Comparison of ENCODE assay signal across 24 cellular contexts in the genomic region with DNA sequence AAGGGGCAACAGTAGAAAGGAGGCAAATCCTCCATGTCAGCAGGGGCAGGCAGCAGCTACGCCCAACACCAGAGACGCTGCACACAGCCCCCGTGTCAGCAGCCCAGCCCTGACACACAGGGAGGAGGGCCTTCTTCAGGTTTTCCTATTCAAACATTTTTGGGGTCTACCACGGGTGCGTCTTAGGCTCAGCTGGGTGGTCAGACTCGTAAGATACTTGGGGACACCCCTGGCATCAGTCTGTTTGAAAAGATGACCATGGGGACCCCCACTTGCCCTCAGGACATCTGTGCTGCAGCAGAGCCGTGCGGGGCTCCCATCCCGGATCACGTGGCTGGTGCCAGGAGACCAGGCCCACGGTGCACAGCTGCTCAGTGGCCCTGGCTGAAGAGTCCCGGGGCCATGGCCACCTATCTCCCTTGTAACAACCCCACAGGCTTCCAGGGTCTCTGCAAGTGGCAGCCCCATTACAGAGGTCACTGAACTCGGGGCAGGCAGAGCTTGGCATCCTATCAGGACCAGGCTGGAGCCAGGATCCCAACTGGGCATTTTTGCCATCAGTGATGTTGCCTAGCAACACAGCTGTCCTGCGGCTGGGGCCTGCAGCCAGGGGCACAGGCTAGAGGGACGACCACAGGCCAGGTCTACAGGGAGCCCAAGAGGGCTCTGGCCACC.
DNase-seq lines count a peak whose midpoint lies in the region; ATAC-seq and TF ChIP-seq lines count a peak whose summit lies in the region.
"Had no signal": no experiment of that assay in that cellular context is flagged by ENCODE, and none has a peak within 500 bp of the region (broad histone marks: within the 10 kb centered on the region; RNA-seq: fewer than 3 reads in every experiment).

No MANE protein-coding gene starts in this region.

- intact Hi-C loops in Right ventricle myocardium superior (cut with DNase I): no loop called here
- intact Hi-C loops in left cardiac atrium (cut with DNase I): no loop called here
- intact Hi-C loops in upper lobe of right lung (cut with DNase I): no loop called here

- TF ChIP-seq POLR2A in gastroesophageal sphincter (IDR thresholded peaks at IDR 0.05): no peak

- H3K27ac ChIP-seq in gastroesophageal sphincter (no peak overlapping the region), upper lobe of right lung (no peak overlapping the region)
- H3K27ac ChIP-seq: adrenal gland, KMS-11, upper lobe of left lung had no signal

- DNase-seq in Right ventricle myocardium superior: no peak
- DNase-seq in left cardiac atrium: no peak
- peak; percentile 37 for DNase-seq in myocyte (ENCODE audit: low read depth)
- peak; percentile 37 for DNase-seq in upper lobe of right lung
- DNase-seq in stimulated activated CD8-positive, alpha-beta memory T cell treated with anti-CD3 and anti-CD28 coated beads, Interleukin-4, amount 100 ng/mL, for 48 hours: no peak
- DNase-seq in activated CD4-positive, alpha-beta T cell treated with anti-CD3 and anti-CD28 coated beads for 48 hours: no peak
- DNase-seq in SHP77 treated with DMSO at 0.1 percent for 48 hours (lab: John Stamatoyannopoulos, UW): no peak
- DNase-seq: activated CD4-positive, alpha-beta T cell treated with anti-CD3 and anti-CD28 coated beads, Interleukin-2, amount 10 ng/mL, durations not matched to agents 7 days and 5 days; activated naive CD4-positive, alpha-beta T cell treated with anti-CD3 and anti-CD28 coated beads for 36 hours; adrenal gland; BE2C; body of pancreas; cerebellar nuclear complex; COR-L47; mesendoderm; NCI-H1436; NCI-H2081 treated with DMSO at 0.1 percent for 48 hours; NCI-H226; NCI-H748 treated with DMSO at 0.1 percent for 48 hours; small intestine; stimulated activated CD4-positive, alpha-beta T cell treated with anti-CD3 and anti-CD28 coated beads, Interleukin-2, amount 100 ng/mL, for 24 hours; upper lobe of left lung had no signal

- no peaks in the 10 kb centered on the region for H3K36me3 ChIP-seq in gastroesophageal sphincter
- H3K36me3 ChIP-seq in upper lobe of right lung: no peaks in the 10 kb centered on the region
- H3K36me3 ChIP-seq: adrenal gland, BE2C, upper lobe of left lung had no signal

- H3K4me3 ChIP-seq in gastroesophageal sphincter (no peak overlapping the region), upper lobe of right lung (no peak overlapping the region)
- H3K4me3 ChIP-seq: adrenal gland, body of pancreas, upper lobe of left lung had no signal

- ATAC-seq in Right ventricle myocardium superior (ENCODE audit: poor library complexity) (peak; percentile 69), left cardiac atrium (no peak), gastroesophageal sphincter (peak; percentile 24), upper lobe of right lung (no peak)
- ATAC-seq: body of pancreas had no signal

- no peaks in the 10 kb centered on the region for H3K9me3 ChIP-seq in gastroesophageal sphincter
- H3K9me3 ChIP-seq in upper lobe of right lung: no peaks in the 10 kb centered on the region
- H3K9me3 ChIP-seq: adrenal gland, BE2C, body of pancreas, upper lobe of left lung had no signal

- no peaks in the 10 kb centered on the region for H3K27me3 ChIP-seq in gastroesophageal sphincter
- no peaks in the 10 kb centered on the region for H3K27me3 ChIP-seq in upper lobe of right lung
- H3K27me3 ChIP-seq: adrenal gland, BE2C, body of pancreas, upper lobe of left lung had no signal

- H3K4me1 ChIP-seq in gastroesophageal sphincter (peaks cover 0 to 11% (median 0%) of the 10 kb centered on the region in 3 donors), upper lobe of right lung (no peaks in the 10 kb centered on the region)
- H3K4me1 ChIP-seq: adrenal gland, BE2C, body of pancreas, upper lobe of left lung had no signal

- no peak for TF ChIP-seq EP300 in gastroesophageal sphincter (IDR thresholded peaks at IDR 0.05)

- 40 to 85% methylated on average over 1 to 4 of the region's 15 CpGs for WGBS in gastroesophageal sphincter (ENCODE audit: low coverage in 1 of 2), 2 donors

- no peak for TF ChIP-seq CTCF in gastroesophageal sphincter (IDR thresholded peaks at IDR 0.05)
- no peak for TF ChIP-seq CTCF in upper lobe of right lung (IDR thresholded peaks at IDR 0.05)

Comparison
In these comparisons a context has a peak if more than half of its experiments do, and no peak if none do; other contexts are left out.
1. ATAC-seq: peak in Right ventricle myocardium superior (single experiment) and gastroesophageal sphincter (single experiment); none in left cardiac atrium (0 of 2) and upper lobe of right lung (single experiment).
2. DNase-seq: peak in myocyte (single experiment) and upper lobe of right lung (single experiment); none in Right ventricle myocardium superior (single experiment), left cardiac atrium (single experiment), stimulated activated CD8-positive, alpha-beta memory T cell treated with anti-CD3 and anti-CD28 coated beads, Interleukin-4, amount 100 ng/mL, for 48 hours (single experiment), activated CD4-positive, alpha-beta T cell treated with anti-CD3 and anti-CD28 coated beads for 48 hours (single experiment) and SHP77 treated with DMSO at 0.1 percent for 48 hours (single experiment).